ENCODE assay signal across 10 cellular contexts in genomic region chr10:108545921-108546320, GRCh38.
A peak's percentile ranks its signal among the peaks of the same experiment; 100 is the strongest.
DNase-seq lines count a peak whose midpoint lies in the region; ATAC-seq and TF ChIP-seq lines count a peak whose summit lies in the region.
"Had no signal": no experiment of that assay in that cellular context is flagged by ENCODE, and none has a peak within 500 bp of the region (broad histone marks: within the 10 kb centered on the region; RNA-seq: fewer than 3 reads in every experiment).

No MANE protein-coding gene starts in this region.

- CTCF ChIA-PET in GM10248 (lab: Yijun Ruan, JAX): no interaction called here
- CTCF ChIA-PET in mammary epithelial cell (lab: Charles Lee; ENCODE audit: low non-redundant PET): no interaction called here

- no peaks in the 10 kb centered on the region for H3K27me3 ChIP-seq in mammary epithelial cell (ENCODE audit: insufficient read depth, low read length)

- dilution Hi-C loops in mammary epithelial cell (cut with HindIII; ENCODE audit: low sequenced_read_pairs): no loop called here

- in situ Hi-C loops in mammary epithelial cell (cut with MboI; ENCODE audit: low sequenced_read_pairs in 2 of 2): loop anchor here in 1 of 2 donors (25.0 kb wide), 1 partner anchor 1834 kb away; no protein-coding TSS in a partner anchor

- H3K79me2 ChIP-seq in mammary epithelial cell (ENCODE audit: insufficient read depth, low read length): no peaks in the 10 kb centered on the region

- H3K4me1 ChIP-seq in mammary epithelial cell (ENCODE audit: insufficient read depth, low read length): no peaks in the 10 kb centered on the region

- no peak overlapping the region for H3K27ac ChIP-seq in mammary epithelial cell (ENCODE audit: insufficient read depth, low read depth, low read length)
- H3K27ac ChIP-seq: VCaP had no signal

- no peak overlapping the region for H3K4me2 ChIP-seq in mammary epithelial cell (ENCODE audit: insufficient read depth, low read depth, low read length)

- POLR2A ChIA-PET in GM10248 (lab: Yijun Ruan, JAX): no interaction called here

- intact Hi-C loops in mammary epithelial cell (cut with micrococcal nuclease): loop anchor here (2.0 to 10.0 kb wide), 5 partner anchors 187 to 1841 kb away; no protein-coding TSS in a partner anchor

- WGBS in mammary epithelial cell (ENCODE audit: low coverage, missing lambda C conversion rate): 30% methylated on average over 1 of the region's 1 CpG

- BruUV-seq in mammary epithelial cell (replicated peaks; lab: Mats Ljungman, UMichigan): no TSS peak

- ATAC-seq in GM19328 (IDR thresholded peaks at IDR 0.05; ENCODE audit: unreplicated experiment) (peak; percentile 66), HG02678 (IDR thresholded peaks at IDR 0.05; ENCODE audit: unreplicated experiment) (peak; percentile 79), HG03469 (IDR thresholded peaks at IDR 0.05; ENCODE audit: unreplicated experiment) (peak; percentile 71)

- TF ChIP-seq CTCF in GM10248 (IDR thresholded peaks at IDR 0.05; ENCODE audit: control extremely low read depth, extremely low read depth, low read depth, missing control alignments) (no peak), mammary epithelial cell (conservative IDR thresholded peaks at IDR 0.05 in 1 of 2, IDR thresholded peaks at IDR 0.05 in 1 of 2; ENCODE audit: extremely low read depth in 1 of 2, insufficient read depth in 1 of 2, low read depth in 1 of 2, low read length in 2 of 2) (no peak)

- peak; percentile 11 for DNase-seq in GM10248 (ENCODE audit: extremely low spot score)
- DNase-seq in mammary epithelial cell: no peak
- DNase-seq in NCI-H82 (lab: John Stamatoyannopoulos, UW): no peak
- DNase-seq in NCI-H510A (lab: John Stamatoyannopoulos, UW): no peak
- no peak for DNase-seq in anterior cingulate cortex (lab: John Stamatoyannopoulos, UW)
- DNase-seq: NCI-H2029 had no signal

- H3K9ac ChIP-seq in mammary epithelial cell (ENCODE audit: insufficient read depth, low read length): no peak overlapping the region

- H3K9me3 ChIP-seq in mammary epithelial cell (replicated peaks; ENCODE audit: insufficient read depth, low read length): no peaks in the 10 kb centered on the region

- no peak overlapping the region for H3K4me3 ChIP-seq in mammary epithelial cell (replicated peaks in 1 of 3; ENCODE audit: insufficient read depth in 1 of 3, low read depth in 2 of 3, low read length in 3 of 3)

- no peaks in the 10 kb centered on the region for H3K36me3 ChIP-seq in mammary epithelial cell (ENCODE audit: insufficient read depth, low read length)

- H2AFZ ChIP-seq in mammary epithelial cell (ENCODE audit: low read depth, low read length): no peak overlapping the region

- H4K20me1 ChIP-seq in mammary epithelial cell (ENCODE audit: insufficient read depth, low read length): no peaks in the 10 kb centered on the region
